21 cellular contexts compared by ENCODE assay signal in the genomic region with DNA sequence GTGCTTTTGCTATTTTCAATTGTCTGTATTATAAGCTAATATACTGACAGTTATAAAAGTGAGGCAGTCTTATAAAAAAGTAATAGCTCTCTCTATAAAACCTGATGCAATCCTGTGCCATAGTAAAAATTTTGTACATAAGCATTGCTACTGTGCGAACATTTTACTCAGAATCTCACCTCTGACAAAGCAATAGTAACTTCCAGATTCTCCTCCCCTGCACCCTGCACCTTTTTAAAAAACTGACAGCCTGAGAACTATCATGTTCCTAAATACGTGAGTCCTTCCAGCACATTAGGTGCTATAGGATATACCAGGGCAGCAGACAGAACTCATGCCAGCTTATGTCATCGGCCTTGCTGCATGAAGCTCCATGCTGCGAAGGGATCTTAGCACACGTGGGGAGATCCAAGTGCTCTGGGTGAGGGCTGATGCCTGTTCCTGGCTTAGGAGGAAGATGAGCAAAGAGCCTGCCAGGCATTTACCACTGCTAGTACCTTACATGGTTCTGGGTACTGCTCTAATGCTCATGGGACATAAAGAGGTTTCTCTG. TPM values are rescaled to one million over a fixed set of nuclear protein-coding genes. Genes with fewer than 3 reads are reported as not detected.
DNase-seq lines count a peak whose midpoint lies in the region; ATAC-seq and TF ChIP-seq lines count a peak whose summit lies in the region.
"Had no signal": no experiment of that assay in that cellular context is flagged by ENCODE, and none has a peak within 500 bp of the region (broad histone marks: within the 10 kb centered on the region; RNA-seq: fewer than 3 reads in every experiment).

No MANE protein-coding gene starts in this region.

- peak overlapping the region; percentile 95 for H3K27ac Mint-ChIP-seq in Calu3 (ENCODE audit: unreplicated experiment)
- H3K27ac Mint-ChIP-seq: activated naive CD8-positive, alpha-beta T cell treated with anti-CD3 and anti-CD28 coated beads, Interleukin-2, amount 10 ng/mL, durations not matched to agents 7 days and 5 days; activated T-helper 1 cell treated with anti-CD3 and anti-CD28 coated beads, Interleukin-12 subunit alpha, Interleukin-12 subunit beta, Interleukin-2, Interleukin-4 antibody, amounts not matched to agents 30 ng/mL and 10 ng/mL and 1 ng/mL, durations not matched to agents 14 hours and 24 hours and 36 hours; IgD-negative memory B cell had no signal

- ATAC-seq in psoas muscle = peak in 2 of 4 donors; percentile 6 to 34

- H3K4me1 Mint-ChIP-seq in Calu3 (ENCODE audit: low read depth, unreplicated experiment) = peaks cover 73% of the 10 kb centered on the region

- CTCF ChIA-PET in Calu3 (lab: Charles Lee) = interaction anchor here (1.0 to 3.5 kb wide), 5 partner anchors 24 to 68 kb away, joined by 3 to 16 read pairs (median 4); no protein-coding TSS in a partner anchor
- CTCF ChIA-PET in RWPE1 (lab: Yijun Ruan, JAX) = interaction anchor here (0.5 to 0.7 kb wide), 4 partner anchors 27 to 425 kb away, joined by 3 read pairs; no protein-coding TSS in a partner anchor

- no peaks in the 10 kb centered on the region for H3K27me3 Mint-ChIP-seq in Calu3 (ENCODE audit: unreplicated experiment)
- H3K27me3 Mint-ChIP-seq: stimulated activated naive CD8-positive, alpha-beta T cell treated with anti-CD3 and anti-CD28 coated beads, Interleukin-15, Interleukin-2, amounts not matched to agents 100 ng/mL and 50 ng/mL, for 24 hours had no signal

- H3K36me3 ChIP-seq in psoas muscle (ENCODE audit: insufficient read depth in 1 of 2, low read depth in 1 of 2) = peaks cover 0 to 4% of the 10 kb centered on the region in 2 donors
- H3K36me3 ChIP-seq: vagina, WERI-Rb-1 had no signal

- 42 to 48% (median 45%) methylated on average over 5 of the region's 5 CpGs for WGBS in psoas muscle, 3 donors

- peaks cover 91% of the 10 kb centered on the region for H3K4me1 ChIP-seq in psoas muscle

- no peaks in the 10 kb centered on the region for H3K27me3 ChIP-seq in psoas muscle (ENCODE audit: insufficient read depth in 3 of 3, low read length in 2 of 3)
- H3K27me3 ChIP-seq: hepatocyte, vagina had no signal

- no peak for TF ChIP-seq CTCF in Calu3 (IDR thresholded peaks at IDR 0.05; ENCODE audit: unreplicated experiment)
- no peak for TF ChIP-seq CTCF in RWPE1 (conservative IDR thresholded peaks at IDR 0.05; ENCODE audit: low read depth)
- TF ChIP-seq CTCF in psoas muscle (IDR thresholded peaks at IDR 0.05) = no peak
- no peak for TF ChIP-seq CTCF in GM10266 (IDR thresholded peaks at IDR 0.05; ENCODE audit: control insufficient read depth, insufficient read depth, low read depth, missing control alignments)

- no peak overlapping the region for H3K4me3 Mint-ChIP-seq in Calu3 (ENCODE audit: low read depth, unreplicated experiment)
- H3K4me3 Mint-ChIP-seq: activated T-helper 1 cell treated with anti-CD3 and anti-CD28 coated beads, Interleukin-12 subunit alpha, Interleukin-12 subunit beta, Interleukin-2, Interleukin-4 antibody, amounts not matched to agents 30 ng/mL and 10 ng/mL and 1 ng/mL, durations not matched to agents 14 hours and 24 hours and 36 hours; H9; IgD-negative memory B cell had no signal

- BruUV-seq in Calu3 (replicated peaks; lab: Mats Ljungman, UMichigan) = no TSS peak

- no peaks in the 10 kb centered on the region for H3K9me3 Mint-ChIP-seq in Calu3 (ENCODE audit: low read depth, unreplicated experiment)
- H3K9me3 Mint-ChIP-seq: activated naive CD8-positive, alpha-beta T cell treated with anti-CD3 and anti-CD28 coated beads, Interleukin-2, amount 10 ng/mL, durations not matched to agents 7 days and 5 days; activated T-helper 1 cell treated with anti-CD3 and anti-CD28 coated beads, Interleukin-12 subunit alpha, Interleukin-12 subunit beta, Interleukin-2, Interleukin-4 antibody, amounts not matched to agents 30 ng/mL and 10 ng/mL and 1 ng/mL, durations not matched to agents 14 hours and 24 hours and 36 hours; CD8-positive, alpha-beta memory T cell; stimulated activated naive CD8-positive, alpha-beta T cell treated with anti-CD3 and anti-CD28 coated beads, Interleukin-15, Interleukin-2, amounts not matched to agents 100 ng/mL and 50 ng/mL, for 24 hours had no signal

- H3K9me3 ChIP-seq in psoas muscle = no peaks in the 10 kb centered on the region
- H3K9me3 ChIP-seq: vagina had no signal

- POLR2A ChIA-PET in RWPE1 (lab: Yijun Ruan, JAX; ENCODE audit: low non-redundant PET) = no interaction called here

- peaks cover 37% of the 10 kb centered on the region for H3K36me3 Mint-ChIP-seq in Calu3 (ENCODE audit: insufficient read depth, unreplicated experiment)
- H3K36me3 Mint-ChIP-seq: activated naive CD8-positive, alpha-beta T cell treated with anti-CD3 and anti-CD28 coated beads, Interleukin-2, amount 10 ng/mL, durations not matched to agents 7 days and 5 days; IgD-negative memory B cell had no signal

- intact Hi-C loops in Calu3 (cut with micrococcal nuclease; ENCODE audit: unreplicated experiment) (loop anchor here (5.0 kb wide), 3 partner anchors 54 to 276 kb away; no protein-coding TSS in a partner anchor), psoas muscle (cut with DNase I) (no loop called here)

- H3K4me3 ChIP-seq in psoas muscle = peak overlapping the region; percentile 22
- H3K4me3 ChIP-seq: hepatocyte, vagina had no signal

- DNase-seq in Calu3 (no peak), RWPE1 (ENCODE audit: low spot score) (no peak), epithelial cell of prostate (ENCODE audit: low read depth, low spot score) (no peak), psoas muscle (no peak), cerebellar nuclear complex (lab: John Stamatoyannopoulos, UW) (no peak), GM10266 (ENCODE audit: extremely low spot score) (no peak), hypothalamus (lab: John Stamatoyannopoulos, UW) (no peak)
- DNase-seq in activated CD4-positive, CD25-positive, alpha-beta regulatory T cell (lab: John Stamatoyannopoulos, UW) = no peak
- DNase-seq: activated naive CD8-positive, alpha-beta T cell treated with anti-CD3 and anti-CD28 coated beads, Interleukin-2, amount 10 ng/mL, durations not matched to agents 7 days and 5 days; H9; kidney; NCI-H187; NK-92 treated with Interleukin-12 subunit alpha and Interleukin-12 subunit beta, amount 100 ng/mL, for 24 hours; stimulated activated CD4-positive, alpha-beta T cell treated with anti-CD3 and anti-CD28 coated beads, Interleukin-1b, Interleukin-23, amount 100 ng/mL, for 48 hours; WERI-Rb-1 had no signal

- 0 out of 2 replicates have a peak overlapping the region, but pooled peaks have one; percentile 5 for H3K27ac ChIP-seq in RWPE1
- peak overlapping the region; percentile 99 for H3K27ac ChIP-seq in epithelial cell of prostate
- H3K27ac ChIP-seq in psoas muscle = peak overlapping the region; percentile 82
- H3K27ac ChIP-seq: hepatocyte, WERI-Rb-1 had no signal

RNA-seq across cellular contexts. Expression of a gene that starts 43.3 kb away (rescaled TPM):
- total RNA-seq in Calu3 (2022) (111 and 147 TPM in 2 replicates), psoas muscle (1,000 to 10,000 TPM in 2 of 4 donors, 100 to 1,000 TPM in 2; 792 to 1,728 (median 949) TPM)
- polyA plus RNA-seq in psoas muscle = 100 to 1,000 TPM in 2 of 3 donors, 10 to 100 TPM in 1; 70.6 to 536 (median 234) TPM

Comparison
In these comparisons a context has a peak if more than half of its experiments do, and no peak if none do; other contexts are left out.
1. H3K27ac ChIP-seq: peak in every context shown above with its lines; median percentile 99 in epithelial cell of prostate; 82 in psoas muscle; 5 in RWPE1.